Comparison of ENCODE assay signal across 10 cellular contexts in the genomic region with DNA sequence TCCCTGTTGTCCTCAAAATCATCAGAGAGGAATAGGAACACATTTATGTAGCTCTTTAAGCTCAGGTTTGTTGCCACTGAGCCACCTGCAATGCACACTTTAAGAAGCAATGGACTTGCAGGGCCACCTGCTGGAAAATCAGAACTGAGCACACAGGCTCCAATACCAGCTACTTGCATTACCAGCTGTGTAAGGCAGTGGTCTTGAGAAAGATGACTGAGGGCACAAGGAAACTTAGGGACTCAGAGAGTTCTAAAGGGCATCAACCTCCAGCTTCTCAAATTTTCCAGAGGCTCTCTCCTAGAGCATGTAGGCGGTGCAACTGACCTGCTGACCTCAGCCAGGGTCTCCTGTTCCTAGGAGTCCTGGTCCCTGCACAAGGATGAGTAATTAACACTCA. TPM values are rescaled to one million over a fixed set of nuclear protein-coding genes. Genes with fewer than 3 reads are reported as not detected.
DNase-seq lines count a peak whose midpoint lies in the region; ATAC-seq and TF ChIP-seq lines count a peak whose summit lies in the region.
"Had no signal": no experiment of that assay in that cellular context is flagged by ENCODE, and none has a peak within 500 bp of the region (broad histone marks: within the 10 kb centered on the region; RNA-seq: fewer than 3 reads in every experiment).

No MANE protein-coding gene starts in this region.

- H3K27me3 ChIP-seq in esophagus muscularis mucosa, result peaks cover 0 to 5% (median 0%) of the 10 kb centered on the region in 4 donors

- peak overlapping the region; percentile 0 for H3K4me3 Mint-ChIP-seq in progenitor cell of endocrine pancreas (ENCODE audit: low read depth)

- intact Hi-C loops in esophagus muscularis mucosa (cut with DNase I), result no loop called here

- H3K36me3 ChIP-seq in esophagus muscularis mucosa, result no peaks in the 10 kb centered on the region

- WGBS in esophagus muscularis mucosa, result 80% methylated on average over 1 of the region's 1 CpG

- peak; percentile 42 to 54 (median 50) for TF ChIP-seq CTCF in esophagus muscularis mucosa (IDR thresholded peaks at IDR 0.05)
- TF ChIP-seq CTCF in progenitor cell of endocrine pancreas (IDR thresholded peaks at IDR 0.05; ENCODE audit: unreplicated experiment), result peak; percentile 66

- TF ChIP-seq POLR2A in esophagus muscularis mucosa (IDR thresholded peaks at IDR 0.05; ENCODE audit: low read depth), result no peak

- H3K27ac ChIP-seq in esophagus muscularis mucosa (replicated peaks in 1 of 4), result no peak overlapping the region

- H3K9me3 Mint-ChIP-seq in progenitor cell of endocrine pancreas (ENCODE audit: low read depth), result no peaks in the 10 kb centered on the region

- H3K9me3 ChIP-seq in esophagus muscularis mucosa, result peaks cover 0 to 5% (median 0%) of the 10 kb centered on the region in 4 donors

- H3K27me3 Mint-ChIP-seq in progenitor cell of endocrine pancreas, result peaks cover 3% of the 10 kb centered on the region
- H3K27me3 Mint-ChIP-seq: activated naive CD8-positive, alpha-beta T cell had no signal

- ATAC-seq in HG02938 (IDR thresholded peaks at IDR 0.05; ENCODE audit: unreplicated experiment), result peak; percentile 25

- TF ChIP-seq EP300 in esophagus muscularis mucosa (IDR thresholded peaks at IDR 0.05), result no peak

- peaks cover 13% of the 10 kb centered on the region for H3K4me1 Mint-ChIP-seq in progenitor cell of endocrine pancreas (ENCODE audit: low read depth)

- H3K36me3 Mint-ChIP-seq in progenitor cell of endocrine pancreas (ENCODE audit: insufficient read depth), result no peaks in the 10 kb centered on the region
- H3K36me3 Mint-ChIP-seq: activated naive CD8-positive, alpha-beta T cell had no signal

- peaks cover 13 to 21% (median 18%) of the 10 kb centered on the region in 4 donors for H3K4me1 ChIP-seq in esophagus muscularis mucosa

- no peak overlapping the region for H3K4me3 ChIP-seq in esophagus muscularis mucosa

- DNase-seq in GF-D8 (lab: John Stamatoyannopoulos, UW) (peak; percentile 68), NCI-H345 treated with DMSO at 0.1 percent for 48 hours (lab: John Stamatoyannopoulos, UW; ENCODE audit: unreplicated experiment) (peak; percentile 53), esophagus muscularis mucosa (ENCODE audit: extremely low spot score) (no peak), progenitor cell of endocrine pancreas (ENCODE audit: low spot score, unreplicated experiment) (no peak), occipital lobe (lab: John Stamatoyannopoulos, UW) (no peak), NK-92 (lab: John Stamatoyannopoulos, UW; ENCODE audit: unreplicated experiment) (no peak)
- DNase-seq in activated CD8-positive, alpha-beta memory T cell treated with anti-CD3 and anti-CD28 coated beads for 24 hours, result peak; percentile 63

- no peak overlapping the region for H3K27ac Mint-ChIP-seq in progenitor cell of endocrine pancreas
- H3K27ac Mint-ChIP-seq: activated naive CD8-positive, alpha-beta T cell had no signal

RNA-seq across cellular contexts. Expression of gene CNDP2, which starts 2.5 kb away (rescaled TPM):
- total RNA-seq in esophagus muscularis mucosa (10 to 100 TPM; 31.1 to 52.5 (median 42.9) TPM), progenitor cell of endocrine pancreas (176 and 182 TPM in 2 replicates), occipital lobe (32.6 TPM)

RNA-seq across cellular contexts. Expression of gene DIPK1C, which starts 36.6 kb away (rescaled TPM):
- total RNA-seq in esophagus muscularis mucosa (under 1 TPM in 3 of 4 donors, not detected in 1; 0.17 to 0.50 (median 0.45) TPM), progenitor cell of endocrine pancreas (not detected in 2 replicates), occipital lobe (12.3 TPM)
- total RNA-seq: subcutaneous adipose tissue had no signal

RNA-seq across cellular contexts. Expression of gene CNDP1, which starts 40.6 kb away (rescaled TPM):
- total RNA-seq in esophagus muscularis mucosa (not detected), progenitor cell of endocrine pancreas (0.29 and 0.38 TPM in 2 replicates), occipital lobe (0.16 TPM)

Comparison
In these comparisons a context has a peak if more than half of its experiments do, and no peak if none do; other contexts are left out.
1. DNase-seq: peak in GF-D8 (single experiment), NCI-H345 treated with DMSO at 0.1 percent for 48 hours (single experiment) and activated CD8-positive, alpha-beta memory T cell treated with anti-CD3 and anti-CD28 coated beads for 24 hours (single experiment); none in esophagus muscularis mucosa (single experiment), progenitor cell of endocrine pancreas (single experiment), occipital lobe (single experiment) and NK-92 (single experiment).